In genomic region chr15:50750227-50750597, GRCh38 we compare ENCODE assay signal across 20 cellular contexts.
"Had no signal": no experiment of that assay in that cellular context is flagged by ENCODE, and none has a peak within 500 bp of the region (broad histone marks: within the 10 kb centered on the region; RNA-seq: fewer than 3 reads in every experiment).

No MANE protein-coding gene starts in this region.

- H3K9me3 Mint-ChIP-seq: activated CD4-positive, alpha-beta memory T cell treated with anti-CD3 and anti-CD28 coated beads for 36 hours; activated naive CD8-positive, alpha-beta T cell treated with anti-CD3 and anti-CD28 coated beads for 36 hours; memory B cell; neural crest cell; T-helper 1 cell treated with Interleukin-12 subunit alpha and Interleukin-12 subunit beta and Interleukin-4 antibody, amounts not matched to agents 30 μg/mL and 1 μg/mL, for 36 hours had no signal

- H3K27ac Mint-ChIP-seq: activated CD4-positive, alpha-beta memory T cell treated with anti-CD3 and anti-CD28 coated beads for 36 hours; activated naive CD8-positive, alpha-beta T cell treated with anti-CD3 and anti-CD28 coated beads for 36 hours; memory B cell; T-helper 1 cell treated with Interleukin-12 subunit alpha and Interleukin-12 subunit beta and Interleukin-4 antibody, amounts not matched to agents 30 μg/mL and 1 μg/mL, for 36 hours had no signal

- H3K4me3 ChIP-seq: cardiac muscle cell, tibial artery had no signal

- H3K27ac ChIP-seq: cardiac muscle cell, tibial artery had no signal

- H3K9me3 ChIP-seq: tibial artery had no signal

- ATAC-seq: stimulated activated naive CD8-positive, alpha-beta T cell treated with anti-CD3 and anti-CD28 coated beads, Interleukin-15, Interleukin-2, amounts not matched to agents 100 U/mL and 50 U/mL, for 24 hours had no signal

- H3K27me3 Mint-ChIP-seq: activated CD4-positive, alpha-beta memory T cell treated with anti-CD3 and anti-CD28 coated beads for 36 hours; activated naive CD8-positive, alpha-beta T cell treated with anti-CD3 and anti-CD28 coated beads for 36 hours; memory B cell had no signal

- H3K27me3 ChIP-seq: cardiac muscle cell, tibial artery had no signal

- H3K4me3 Mint-ChIP-seq: activated CD4-positive, alpha-beta memory T cell treated with anti-CD3 and anti-CD28 coated beads for 36 hours; activated naive CD8-positive, alpha-beta T cell treated with anti-CD3 and anti-CD28 coated beads for 36 hours; memory B cell; neural crest cell; T-helper 1 cell treated with Interleukin-12 subunit alpha and Interleukin-12 subunit beta and Interleukin-4 antibody, amounts not matched to agents 30 μg/mL and 1 μg/mL, for 36 hours had no signal

- DNase-seq: activated CD4-positive, alpha-beta memory T cell treated with anti-CD3 and anti-CD28 coated beads for 36 hours; activated CD4-positive, alpha-beta T cell treated with anti-CD3 and anti-CD28 coated beads for 48 hours; activated naive CD4-positive, alpha-beta T cell treated with Interleukin-2 at 50 U/mL for 16 hours; activated naive CD8-positive, alpha-beta T cell treated with anti-CD3 and anti-CD28 coated beads for 36 hours; amniotic stem cell; effector CD8-positive, alpha-beta T cell; erythroblast; foreskin melanocyte; hippocampal formation; occipital lobe; posterior cingulate gyrus; stimulated activated CD4-positive, alpha-beta T cell treated with anti-CD3 and anti-CD28 coated beads, Interleukin-4, amount 100 ng/mL, for 24 hours; stimulated activated naive CD8-positive, alpha-beta T cell treated with anti-CD3 and anti-CD28 coated beads, Interleukin-15, Interleukin-2, amounts not matched to agents 100 U/mL and 50 U/mL, for 24 hours; substantia nigra; T1000; tibial artery had no signal
